Comparison of ENCODE assay signal across 9 cellular contexts in genomic region chr3:62529230-62529629, GRCh38.
A peak's percentile ranks its signal among the peaks of the same experiment; 100 is the strongest.
DNase-seq lines count a peak whose midpoint lies in the region; ATAC-seq, FAIRE-seq and TF ChIP-seq lines count a peak whose summit lies in the region.
"Had no signal": no experiment of that assay in that cellular context is flagged by ENCODE, and none has a peak within 500 bp of the region (broad histone marks: within the 10 kb centered on the region; RNA-seq: fewer than 3 reads in every experiment).

No MANE protein-coding gene starts in this region.

- no peak overlapping the region for H3K27ac ChIP-seq in HCT116 (ENCODE audit: low read depth, low read length)
- H3K27ac ChIP-seq in PC-3 (ENCODE audit: low read length), result no peak overlapping the region
- H3K27ac ChIP-seq in H1 (ENCODE audit: low read depth, low read length), result no peak overlapping the region
- no peak overlapping the region for H3K27ac ChIP-seq in neural progenitor cell
- H3K27ac ChIP-seq: skin epidermis, thoracic aorta had no signal

- H3K9ac ChIP-seq in HCT116 (ENCODE audit: low read length) (no peak overlapping the region), PC-3 (ENCODE audit: low read length) (no peak overlapping the region), H1 (replicated peaks in 1 of 4; ENCODE audit: extremely low read depth in 1 of 4, low read depth in 3 of 4, low read length in 3 of 4) (no peak overlapping the region), neural progenitor cell (no peak overlapping the region)

- RAD21 ChIA-PET in HCT116 (lab: Charles Lee; ENCODE audit: low non-redundant PET in 1 of 2, low total read pairs in 2 of 2, uncharacterized antibody in 2 of 2, unreplicated experiment in 2 of 2), result no interaction called here

- H3K4me1 ChIP-seq in HCT116 (ENCODE audit: control insufficient read depth in 1 of 2, insufficient read depth in 2 of 2, low read length in 2 of 2), result no peaks in the 10 kb centered on the region
- H3K4me1 ChIP-seq in PC-3 (ENCODE audit: insufficient read depth, low read length), result no peaks in the 10 kb centered on the region
- H3K4me1 ChIP-seq in H1 (replicated peaks in 1 of 4; ENCODE audit: control insufficient read depth in 3 of 4, insufficient read depth in 4 of 4, low read length in 3 of 4), result no peaks in the 10 kb centered on the region
- no peaks in the 10 kb centered on the region for H3K4me1 ChIP-seq in neural progenitor cell

- FAIRE-seq in H1 (lab: Jason Lieb, UNC), result peak; percentile 95

- no peak overlapping the region for H3K4ac ChIP-seq in H1 (replicated peaks; ENCODE audit: insufficient read length, low read depth, low read length)

- no peaks in the 10 kb centered on the region for H3F3A ChIP-seq in PC-3 (ENCODE audit: low read length, unreplicated experiment)
- no peaks in the 10 kb centered on the region for H3F3A ChIP-seq in neural progenitor cell (ENCODE audit: low read depth)

- H3K36me3 ChIP-seq in HCT116 (ENCODE audit: control insufficient read depth in 1 of 2, insufficient read depth in 2 of 2, low read length in 2 of 2) (no peaks in the 10 kb centered on the region), PC-3 (ENCODE audit: low read depth, low read length) (no peaks in the 10 kb centered on the region), H1 (ENCODE audit: control insufficient read depth in 2 of 4, insufficient read depth in 4 of 4, low read length in 3 of 4) (no peaks in the 10 kb centered on the region), neural progenitor cell (no peaks in the 10 kb centered on the region)
- H3K36me3 ChIP-seq: thoracic aorta had no signal

- H3K9me3 Mint-ChIP-seq in neural progenitor cell, result no peaks in the 10 kb centered on the region

- no peak overlapping the region for H2BK12ac ChIP-seq in H1 (ENCODE audit: low read depth, low read length)

- H3K4me3 Mint-ChIP-seq in neural progenitor cell, result no peak overlapping the region

- no peak overlapping the region for H3K18ac ChIP-seq in H1 (ENCODE audit: extremely low read depth, low read length)

- no peak for TF ChIP-seq CTCF in HCT116 (IDR thresholded peaks at IDR 0.05 in 2 of 3, conservative IDR thresholded peaks at IDR 0.05 in 1 of 3; ENCODE audit: borderline replicate concordance in 1 of 3, insufficient read depth in 1 of 3, low read depth in 2 of 3, low read length in 2 of 3)
- no peak for TF ChIP-seq CTCF in PC-3 (conservative IDR thresholded peaks at IDR 0.05; ENCODE audit: low read depth, low read length)
- TF ChIP-seq CTCF in H1 (IDR thresholded peaks at IDR 0.05; ENCODE audit: control extremely low read depth in 1 of 3, insufficient read depth in 1 of 3, low read depth in 1 of 3, low read length in 3 of 3), result no peak
- TF ChIP-seq CTCF in neural progenitor cell (IDR thresholded peaks at IDR 0.05), result no peak

- H4K20me1 ChIP-seq in HCT116 (ENCODE audit: insufficient read depth) (no peaks in the 10 kb centered on the region), PC-3 (ENCODE audit: low read length) (no peaks in the 10 kb centered on the region), H1 (replicated peaks in 1 of 2; ENCODE audit: control insufficient read depth in 1 of 2, insufficient read depth in 2 of 2, low read length in 2 of 2) (no peaks in the 10 kb centered on the region), neural progenitor cell (ENCODE audit: low read depth) (peaks cover 25% of the 10 kb centered on the region)

- no peak overlapping the region for H2BK5ac ChIP-seq in H1 (ENCODE audit: low read depth, low read length)

- H2AFZ ChIP-seq in HCT116 (ENCODE audit: low read depth, low read length, poor library complexity, severe bottlenecking), result no peak overlapping the region
- H2AFZ ChIP-seq in PC-3 (ENCODE audit: low read length), result no peak overlapping the region
- H2AFZ ChIP-seq in H1 (ENCODE audit: low read length), result no peak overlapping the region
- no peak overlapping the region for H2AFZ ChIP-seq in neural progenitor cell (replicated peaks)

- H3K4me2 ChIP-seq in HCT116 (ENCODE audit: low read length) (no peak overlapping the region), PC-3 (ENCODE audit: low read length) (no peak overlapping the region), H1 (ENCODE audit: insufficient read depth in 1 of 2, low read depth in 2 of 2, low read length in 2 of 2) (no peak overlapping the region), neural progenitor cell (no peak overlapping the region)

- peaks cover 28% of the 10 kb centered on the region; the same call in 1 of the 2 replicates for H3K27me3 ChIP-seq in HCT116 (ENCODE audit: insufficient read depth, low read length)
- H3K27me3 ChIP-seq in PC-3 (ENCODE audit: low read length), result no peaks in the 10 kb centered on the region
- H3K27me3 ChIP-seq in H1 (replicated peaks in 1 of 4; ENCODE audit: control insufficient read depth in 3 of 4, extremely low read depth in 1 of 4, insufficient read depth in 3 of 4, low read length in 3 of 4), result no peaks in the 10 kb centered on the region
- no peaks in the 10 kb centered on the region for H3K27me3 ChIP-seq in neural progenitor cell

- H2BK15ac ChIP-seq in H1 (ENCODE audit: low read length), result no peak overlapping the region

- no peak overlapping the region for H4K8ac ChIP-seq in H1 (ENCODE audit: extremely low read depth, insufficient read depth, low read length)

- CTCF ChIA-PET in HCT116 (lab: Charles Lee) (no interaction called here), PC-3 (lab: Charles Lee) (no interaction called here), H1 (lab: Charles Lee; ENCODE audit: partially characterized antibody) (no interaction called here)

- H3K9me2 ChIP-seq in HCT116 (ENCODE audit: insufficient read depth), result no peaks in the 10 kb centered on the region
- H3K9me2 ChIP-seq in PC-3 (replicated peaks; ENCODE audit: low read length), result no peaks in the 10 kb centered on the region

- intact Hi-C loops in HCT116 (cut with micrococcal nuclease), result no loop called here
- intact Hi-C loops in PC-3 (cut with micrococcal nuclease), result no loop called here

- 52% methylated on average over 4 of the region's 4 CpGs; no CpG with 5 or more reads in 1 of the 2 experiments for WGBS in H1 (ENCODE audit: extremely low coverage in 1 of 2, insufficient coverage in 1 of 2, insufficient read length in 1 of 2, insufficient replicate concordance in 2 of 2, low coverage in 1 of 2, low lambda C conversion rate in 2 of 2, missing lambda C conversion rate in 1 of 2), 2 experiments

- H3K79me1 ChIP-seq in H1 (ENCODE audit: low read depth, low read length), result no peaks in the 10 kb centered on the region

- no peak for TF ChIP-seq RAD21 in HCT116 (IDR thresholded peaks at IDR 0.05; ENCODE audit: low read depth)
- no peak for TF ChIP-seq RAD21 in H1 (IDR thresholded peaks at IDR 0.05 in 1 of 2, conservative IDR thresholded peaks at IDR 0.05 in 1 of 2; ENCODE audit: low read depth in 2 of 2, low read length in 2 of 2)

- H3K23ac ChIP-seq in H1 (ENCODE audit: insufficient read length), result no peak overlapping the region

- no peak overlapping the region for H4K5ac ChIP-seq in H1 (ENCODE audit: insufficient read length, low read depth, low read length)

- peaks cover 3% of the 10 kb centered on the region for H3K27me3 Mint-ChIP-seq in neural progenitor cell (ENCODE audit: insufficient read depth, low read depth)

- BruUV-seq in HCT116 (replicated peaks; lab: Mats Ljungman, UMichigan) (no TSS peak), PC-3 (replicated peaks; lab: Mats Ljungman, UMichigan) (no TSS peak)

- no peak overlapping the region for H3K27ac Mint-ChIP-seq in neural progenitor cell

- H2AK5ac ChIP-seq in H1 (ENCODE audit: low read depth, low read length), result no peak overlapping the region

- no peaks in the 10 kb centered on the region for H3K9me3 ChIP-seq in HCT116 (ENCODE audit: control insufficient read depth in 1 of 2, insufficient read depth in 1 of 2, low read depth in 1 of 2, low read length in 2 of 2)
- no peaks in the 10 kb centered on the region for H3K9me3 ChIP-seq in PC-3 (ENCODE audit: low read length)
- H3K9me3 ChIP-seq in H1 (ENCODE audit: insufficient read depth in 2 of 2, low read depth in 1 of 2, low read length in 1 of 2), result no peaks in the 10 kb centered on the region
- H3K9me3 ChIP-seq in neural progenitor cell (ENCODE audit: low read depth), result no peaks in the 10 kb centered on the region
- H3K9me3 ChIP-seq: thoracic aorta had no signal

- H3K4me1 Mint-ChIP-seq in neural progenitor cell, result no peaks in the 10 kb centered on the region

- no peak for ATAC-seq in HCT116
- ATAC-seq in PC-3, result no peak
- no peak for ATAC-seq in GM18861 (IDR thresholded peaks at IDR 0.05; ENCODE audit: unreplicated experiment)

- H3K56ac ChIP-seq in H1 (replicated peaks; ENCODE audit: insufficient read length, low read depth, low read length), result no peak overlapping the region

- H3K14ac ChIP-seq in H1 (ENCODE audit: insufficient read length), result no peak overlapping the region

- TF ChIP-seq EP300 in H1 (IDR thresholded peaks at IDR 0.05; ENCODE audit: borderline replicate concordance in 1 of 2, low read depth in 2 of 2, low read length in 2 of 2), result no peak

- H3K4me3 ChIP-seq in HCT116 (replicated peaks in 1 of 2; ENCODE audit: low read depth in 1 of 2, low read length in 2 of 2), result no peak overlapping the region
- no peak overlapping the region for H3K4me3 ChIP-seq in PC-3 (ENCODE audit: low read length)
- H3K4me3 ChIP-seq in H1 (ENCODE audit: extremely low read depth in 1 of 4, insufficient read depth in 2 of 4, low read depth in 3 of 4, low read length in 4 of 4), result no peak overlapping the region
- H3K4me3 ChIP-seq in neural progenitor cell, result no peak overlapping the region
- H3K4me3 ChIP-seq: skin epidermis, thoracic aorta had no signal

- H4K91ac ChIP-seq in H1 (replicated peaks; ENCODE audit: insufficient read length, low read length), result no peak overlapping the region

- TF ChIP-seq POLR2A in HCT116 (IDR thresholded peaks at IDR 0.05; ENCODE audit: borderline replicate concordance, extremely low read depth, insufficient read depth, insufficient read length), result no peak
- TF ChIP-seq POLR2A in H1 (IDR thresholded peaks at IDR 0.05; ENCODE audit: control extremely low read depth in 1 of 2, low read depth in 2 of 2, low read length in 2 of 2), result no peak

- POLR2A ChIA-PET in HCT116 (lab: Charles Lee), result no interaction called here
- POLR2A ChIA-PET in PC-3 (lab: Charles Lee; ENCODE audit: unreplicated experiment), result no interaction called here
- POLR2A ChIA-PET in H1 (lab: Charles Lee; ENCODE audit: partially characterized antibody), result interaction anchor here (0.8 kb wide), 1 partner anchor 24 kb away, joined by 3 read pairs; no protein-coding TSS in a partner anchor

- DNase-seq in HCT116 (ENCODE audit: low read depth, low spot score) (no peak), PC-3 (peak; percentile 31), H1 (ENCODE audit: low read depth in 1 of 2, low spot score in 2 of 2) (peak; percentile 15 to 85), neural progenitor cell (ENCODE audit: low spot score) (peak; percentile 82), putamen (ENCODE audit: low spot score) (no peak), NCI-H2029 treated with DMSO at 0.1 percent for 48 hours (lab: John Stamatoyannopoulos, UW) (no peak)

- H2BK20ac ChIP-seq in H1 (ENCODE audit: low read length), result no peak overlapping the region

- H3K23me2 ChIP-seq in H1 (ENCODE audit: low read depth, low read length), result no peaks in the 10 kb centered on the region

- no peak overlapping the region for H2BK120ac ChIP-seq in H1 (replicated peaks; ENCODE audit: low read depth, low read length)

- no peaks in the 10 kb centered on the region for H3K36me3 Mint-ChIP-seq in neural progenitor cell

- no peaks in the 10 kb centered on the region for H3K79me2 ChIP-seq in HCT116 (ENCODE audit: insufficient read depth, low read length)
- no peaks in the 10 kb centered on the region for H3K79me2 ChIP-seq in PC-3 (ENCODE audit: low read length)
- H3K79me2 ChIP-seq in H1 (ENCODE audit: control insufficient read depth in 1 of 2, insufficient read depth in 2 of 2, low read length in 2 of 2), result no peaks in the 10 kb centered on the region
- no peaks in the 10 kb centered on the region for H3K79me2 ChIP-seq in neural progenitor cell (ENCODE audit: low read depth)

Comparison
In these comparisons a context has a peak if more than half of its experiments do, and no peak if none do; other contexts are left out.
1. DNase-seq: peak in PC-3 (single experiment), H1 (2 of 2) and neural progenitor cell (single experiment); none in HCT116 (single experiment), putamen (single experiment) and NCI-H2029 treated with DMSO at 0.1 percent for 48 hours (single experiment).
2. Of the 16 proteins assayed by ChIP-seq in both H1 and HCT116: peak only in H1: SIN3A; only in HCT116: none; in both: none; in neither: 15.